1 cellular context compared by ENCODE assay signal in the genomic region with DNA sequence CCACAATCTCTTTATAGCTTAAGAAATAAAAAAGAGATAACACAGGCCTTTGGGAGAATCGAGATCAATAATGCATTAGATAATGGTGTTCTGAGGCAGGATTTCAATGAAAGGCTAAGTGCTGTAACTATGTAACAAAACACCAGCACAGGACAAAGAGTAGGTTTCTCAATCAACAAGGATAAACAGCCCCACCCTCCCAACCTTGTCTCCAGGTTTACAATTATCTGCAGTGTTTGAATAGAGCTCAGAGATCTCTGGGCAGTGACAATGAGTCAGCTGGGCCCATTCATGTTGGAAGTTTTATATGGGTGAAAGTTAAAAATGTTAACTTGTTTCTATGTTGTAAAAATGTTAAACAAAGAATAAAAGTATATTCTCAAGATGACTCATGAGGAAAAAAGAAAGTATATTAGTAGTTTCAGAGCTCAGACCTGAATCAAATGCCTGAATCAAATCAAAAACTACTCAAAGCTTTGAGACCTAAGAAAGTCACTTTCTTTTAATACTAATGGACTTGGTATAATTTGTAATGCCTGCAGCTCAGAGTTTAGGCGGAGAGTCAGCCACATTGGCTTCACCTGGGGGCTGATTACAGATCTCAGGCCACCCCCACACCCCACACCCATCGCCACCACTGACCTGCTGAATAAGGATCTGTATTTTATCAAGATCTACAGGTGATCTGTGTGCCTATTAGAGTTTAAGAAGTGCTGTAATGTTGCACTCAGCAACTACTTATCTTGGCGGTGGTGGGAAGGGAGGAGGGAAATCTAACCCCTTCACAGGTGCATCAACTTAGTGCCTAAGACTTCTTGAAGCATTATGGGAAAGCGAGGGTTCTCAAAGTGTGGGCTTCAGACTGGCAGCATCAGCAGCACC.
TF ChIP-seq lines count a peak whose summit lies in the region.

No MANE protein-coding gene starts in this region.

TF ChIP-seq in HEK293T, 16 proteins besides CTCF, POLR2A, EP300 and RAD21 (continued from another document):
- no peak for TF ChIP-seq ELF4 (IDR thresholded peaks at IDR 0.05)
- no peak for TF ChIP-seq L3MBTL2 (conservative IDR thresholded peaks at IDR 0.05)
